ENCODE assay signal across 23 cellular contexts in genomic region chr12:77179515-77179914, GRCh38.
A peak's percentile ranks its signal among the peaks of the same experiment; 100 is the strongest.
DNase-seq lines count a peak whose midpoint lies in the region; ATAC-seq and TF ChIP-seq lines count a peak whose summit lies in the region.
"Had no signal": no experiment of that assay in that cellular context is flagged by ENCODE, and none has a peak within 500 bp of the region (broad histone marks: within the 10 kb centered on the region; RNA-seq: fewer than 3 reads in every experiment).

No MANE protein-coding gene starts in this region.

- H3K27ac ChIP-seq in endodermal cell (ENCODE audit: low read depth, low read length) = no peak overlapping the region
- H3K27ac ChIP-seq: 22Rv1, Peyer's patch, SK-N-MC had no signal

- no peaks in the 10 kb centered on the region for H3K27me3 ChIP-seq in endodermal cell (ENCODE audit: control insufficient read depth, insufficient read depth, low read length, poor library complexity, severe bottlenecking)
- H3K27me3 ChIP-seq: BE2C, MG63, Peyer's patch had no signal

- peak overlapping the region; percentile 19 for H3K27ac Mint-ChIP-seq in endodermal cell
- no peak overlapping the region for H3K27ac Mint-ChIP-seq in activated T-helper 1 cell treated with anti-CD3 and anti-CD28 coated beads, Interleukin-12 subunit alpha, Interleukin-12 subunit beta, Interleukin-2, Interleukin-4 antibody, amounts not matched to agents 30 ng/mL and 10 ng/mL and 1 ng/mL, durations not matched to agents 14 hours and 24 hours and 36 hours
- H3K27ac Mint-ChIP-seq: CD4-positive, alpha-beta T cell had no signal

- H3K36me3 Mint-ChIP-seq in endodermal cell (ENCODE audit: low read depth) = no peaks in the 10 kb centered on the region
- no peaks in the 10 kb centered on the region for H3K36me3 Mint-ChIP-seq in activated T-helper 1 cell treated with anti-CD3 and anti-CD28 coated beads, Interleukin-12 subunit alpha, Interleukin-12 subunit beta, Interleukin-2, Interleukin-4 antibody, amounts not matched to agents 30 ng/mL and 10 ng/mL and 1 ng/mL, durations not matched to agents 14 hours and 24 hours and 36 hours (ENCODE audit: low read depth)

- H3K4me1 Mint-ChIP-seq in endodermal cell = no peaks in the 10 kb centered on the region
- H3K4me1 Mint-ChIP-seq in activated T-helper 1 cell treated with anti-CD3 and anti-CD28 coated beads, Interleukin-12 subunit alpha, Interleukin-12 subunit beta, Interleukin-2, Interleukin-4 antibody, amounts not matched to agents 30 ng/mL and 10 ng/mL and 1 ng/mL, durations not matched to agents 14 hours and 24 hours and 36 hours (ENCODE audit: low read depth) = no peaks in the 10 kb centered on the region

- H3K27me3 Mint-ChIP-seq in endodermal cell (ENCODE audit: insufficient read depth) = no peaks in the 10 kb centered on the region
- H3K27me3 Mint-ChIP-seq in activated T-helper 1 cell treated with anti-CD3 and anti-CD28 coated beads, Interleukin-12 subunit alpha, Interleukin-12 subunit beta, Interleukin-2, Interleukin-4 antibody, amounts not matched to agents 30 ng/mL and 10 ng/mL and 1 ng/mL, durations not matched to agents 14 hours and 24 hours and 36 hours (ENCODE audit: insufficient read depth) = no peaks in the 10 kb centered on the region
- H3K27me3 Mint-ChIP-seq: CD4-positive, alpha-beta T cell had no signal

- no peaks in the 10 kb centered on the region for H3K4me1 ChIP-seq in endodermal cell (ENCODE audit: control insufficient read depth, insufficient read depth, low read length)
- H3K4me1 ChIP-seq: BE2C, Peyer's patch had no signal

- ATAC-seq in HG02981 (IDR thresholded peaks at IDR 0.05; ENCODE audit: unreplicated experiment) = no peak
- ATAC-seq: GM12878, HepG2 had no signal

- WGBS in endodermal cell (ENCODE audit: insufficient coverage in 1 of 2, insufficient read length in 1 of 2), 2 experiments = 92% methylated on average over 1 of the region's 1 CpG; no CpG with 5 or more reads in 1 of the 2 experiments

- H3K9me3 Mint-ChIP-seq in endodermal cell = peaks cover 20% of the 10 kb centered on the region
- H3K9me3 Mint-ChIP-seq in activated T-helper 1 cell treated with anti-CD3 and anti-CD28 coated beads, Interleukin-12 subunit alpha, Interleukin-12 subunit beta, Interleukin-2, Interleukin-4 antibody, amounts not matched to agents 30 ng/mL and 10 ng/mL and 1 ng/mL, durations not matched to agents 14 hours and 24 hours and 36 hours = no peaks in the 10 kb centered on the region

- H3K4me3 ChIP-seq in endodermal cell (ENCODE audit: low read length) (no peak overlapping the region), foreskin fibroblast (ENCODE audit: low read depth in 1 of 2, low read length in 2 of 2) (no peak overlapping the region)
- H3K4me3 ChIP-seq: GM12878, MG63, Peyer's patch, SK-N-MC had no signal

- no peak for TF ChIP-seq CTCF in endodermal cell (conservative IDR thresholded peaks at IDR 0.05)
- no peak for TF ChIP-seq CTCF in foreskin fibroblast (IDR thresholded peaks at IDR 0.05; ENCODE audit: low read depth, low read length)

- no peaks in the 10 kb centered on the region for H3K9me3 ChIP-seq in endodermal cell (ENCODE audit: control insufficient read depth, low read length)
- H3K9me3 ChIP-seq: BE2C, MG63, Peyer's patch had no signal

- H3K36me3 ChIP-seq in endodermal cell (ENCODE audit: control insufficient read depth, insufficient read depth, low read length) = no peaks in the 10 kb centered on the region
- H3K36me3 ChIP-seq: BE2C, MG63, Peyer's patch had no signal

- DNase-seq in NCI-H1105 treated with DMSO at 0.1 percent for 48 hours (lab: John Stamatoyannopoulos, UW) (peak; percentile 14), NCI-H1105 (lab: John Stamatoyannopoulos, UW) (no peak), NCI-H146 treated with DMSO at 0.1 percent for 48 hours (lab: John Stamatoyannopoulos, UW; ENCODE audit: unreplicated experiment) (peak; percentile 2), endodermal cell (peak; percentile 62), NCI-H510A (lab: John Stamatoyannopoulos, UW) (no peak), foreskin fibroblast (no peak)
- DNase-seq in activated T-helper 1 cell treated with anti-CD3 and anti-CD28 coated beads, Interleukin-12 subunit alpha, Interleukin-12 subunit beta, Interleukin-2, Interleukin-4 antibody, amounts not matched to agents 30 ng/mL and 10 ng/mL and 1 ng/mL, durations not matched to agents 14 hours and 24 hours and 36 hours (ENCODE audit: low spot score) = no peak
- DNase-seq: BE2C; CD4-positive, alpha-beta T cell; DND-41; GDM1; MG63; NCI-H1092; NCI-H2029; NCI-H2171; Peyer's patch; Right ventricle myocardium superior; T-helper 1 cell had no signal

- H3K4me3 Mint-ChIP-seq in endodermal cell = peak overlapping the region; percentile 38
- no peak overlapping the region for H3K4me3 Mint-ChIP-seq in activated T-helper 1 cell treated with anti-CD3 and anti-CD28 coated beads, Interleukin-12 subunit alpha, Interleukin-12 subunit beta, Interleukin-2, Interleukin-4 antibody, amounts not matched to agents 30 ng/mL and 10 ng/mL and 1 ng/mL, durations not matched to agents 14 hours and 24 hours and 36 hours
- H3K4me3 Mint-ChIP-seq: CD4-positive, alpha-beta T cell had no signal

- H3K9ac ChIP-seq in endodermal cell (ENCODE audit: extremely low read depth, low read length, poor library complexity, severe bottlenecking) = no peak overlapping the region

- intact Hi-C loops in activated T-helper 1 cell treated with anti-CD3 and anti-CD28 coated beads, Interleukin-12 subunit alpha, Interleukin-12 subunit beta, Interleukin-2, Interleukin-4 antibody, amounts not matched to agents 30 ng/mL and 10 ng/mL and 1 ng/mL, durations not matched to agents 14 hours and 24 hours and 36 hours (cut with micrococcal nuclease) = no loop called here

Comparison
In these comparisons a context has a peak if more than half of its experiments do, and no peak if none do; other contexts are left out.
1. DNase-seq: peak in NCI-H1105 treated with DMSO at 0.1 percent for 48 hours (single experiment), NCI-H146 treated with DMSO at 0.1 percent for 48 hours (single experiment) and endodermal cell (single experiment); none in NCI-H1105 (single experiment), NCI-H510A (single experiment), foreskin fibroblast (0 of 2) and activated T-helper 1 cell treated with anti-CD3 and anti-CD28 coated beads, Interleukin-12 subunit alpha, Interleukin-12 subunit beta, Interleukin-2, Interleukin-4 antibody, amounts not matched to agents 30 ng/mL and 10 ng/mL and 1 ng/mL, durations not matched to agents 14 hours and 24 hours and 36 hours (single experiment).